Comparison of ENCODE assay signal across 23 cellular contexts in the genomic region with DNA sequence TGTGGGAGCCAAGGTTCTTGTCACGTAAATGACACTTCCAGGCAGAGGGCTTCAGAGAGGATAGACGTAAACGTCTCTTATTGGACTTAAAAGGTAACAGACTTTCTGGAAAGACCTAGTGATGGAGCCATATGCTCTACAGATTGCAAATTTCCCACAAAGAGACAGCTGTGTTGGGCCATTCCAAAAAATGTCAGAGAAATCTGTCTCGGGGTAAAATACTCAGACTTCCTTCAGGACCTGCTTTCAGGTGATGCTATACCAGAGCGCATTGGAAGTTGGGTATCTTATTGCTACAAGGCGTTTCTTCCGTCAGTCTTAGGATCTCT. TPM values are rescaled to one million over a fixed set of nuclear protein-coding genes. Genes with fewer than 3 reads are reported as not detected.
"Had no signal": no experiment of that assay in that cellular context is flagged by ENCODE, and none has a peak within 500 bp of the region (broad histone marks: within the 10 kb centered on the region; RNA-seq: fewer than 3 reads in every experiment).

No MANE protein-coding gene starts in this region.

- H3K9me3 ChIP-seq: MG63 had no signal

- H3K4me3 ChIP-seq: MG63 had no signal

- H3K27me3 ChIP-seq: MG63 had no signal

- DNase-seq: IMR-90, Karpas-422, KG1, NCI-H1092, NCI-H1105 treated with DMSO at 0.1 percent for 48 hours, NCI-H1417 treated with DMSO at 0.1 percent for 48 hours, NCI-H146, NCI-H1694 treated with DMSO at 0.1 percent for 48 hours, NCI-H1930, NCI-H2081, NCI-H2107, NCI-H2227 treated with DMSO at 0.1 percent for 48 hours, NCI-H524 treated with DMSO at 0.1 percent for 48 hours, NCI-H69, NCI-H774, SHP77 had no signal

- H3K27ac ChIP-seq: RWPE1 had no signal

- ATAC-seq: HepG2, Panc1 had no signal

- H3K36me3 ChIP-seq: MG63 had no signal

RNA-seq across cellular contexts. Expression of a gene that starts 29.2 kb away (rescaled TPM):
- total RNA-seq: HepG2, HT1080, IMR-90, NCI-H460, SK-MEL-5 had no signal
